ENCODE assay signal across 20 cellular contexts in the genomic region with DNA sequence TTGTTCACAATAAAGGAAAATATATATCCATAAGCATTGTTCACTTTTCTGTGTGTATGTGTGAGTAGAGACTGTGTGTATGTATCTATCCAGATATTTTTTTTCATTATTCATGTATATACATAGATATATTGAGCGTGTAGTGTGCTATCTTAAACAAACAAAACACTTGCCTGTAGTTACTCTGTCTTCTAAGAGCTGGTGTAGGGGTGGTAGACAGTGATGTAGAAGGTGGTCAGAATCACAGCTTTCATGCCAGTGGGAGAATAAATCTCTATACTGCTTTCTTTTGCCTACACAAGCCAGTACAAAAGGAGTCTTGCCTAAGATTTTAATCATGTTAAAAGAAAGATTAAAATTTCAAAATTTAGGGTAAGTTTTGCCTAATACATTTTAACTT.
DNase-seq lines count a peak whose midpoint lies in the region; ATAC-seq, FAIRE-seq and TF ChIP-seq lines count a peak whose summit lies in the region.
"Had no signal": no experiment of that assay in that cellular context is flagged by ENCODE, and none has a peak within 500 bp of the region (broad histone marks: within the 10 kb centered on the region; RNA-seq: fewer than 3 reads in every experiment).

No MANE protein-coding gene starts in this region.

- H2BK5ac ChIP-seq in mesendoderm (ENCODE audit: low read length) = no peak overlapping the region

- no peaks in the 10 kb centered on the region for H3K79me1 ChIP-seq in mesendoderm (ENCODE audit: low read length)

- H2BK120ac ChIP-seq in mesendoderm (ENCODE audit: low read depth, low read length) = no peak overlapping the region

- no peak for TF ChIP-seq POLR2A in transverse colon (IDR thresholded peaks at IDR 0.05)

- H3K4me3 Mint-ChIP-seq in CD8-positive, alpha-beta memory T cell = peak overlapping the region in 1 of 7 donors; percentile 15
- H3K4me3 Mint-ChIP-seq in dendritic cell treated with granulocyte-macrophage colony-stimulating factor and Interleukin-4, amounts not matched to agents 40 ng/mL and 50 ng/mL, for 4 days = no peak overlapping the region
- no peak overlapping the region for H3K4me3 Mint-ChIP-seq in natural killer cell treated with Interleukin-12 subunit alpha and Interleukin-12 subunit beta and Interleukin-15 and Interleukin-18, amount 100 ng/mL, for 72 hours
- H3K4me3 Mint-ChIP-seq: CD4-positive, alpha-beta T cell had no signal

- peaks cover 19 to 23% (median 21%) of the 10 kb centered on the region in 3 donors for H3K4me1 Mint-ChIP-seq in CD8-positive, alpha-beta memory T cell
- H3K4me1 Mint-ChIP-seq in dendritic cell treated with granulocyte-macrophage colony-stimulating factor and Interleukin-4, amounts not matched to agents 40 ng/mL and 50 ng/mL, for 4 days (ENCODE audit: low read depth) = peaks cover 40% of the 10 kb centered on the region
- peaks cover 19 to 32% of the 10 kb centered on the region in 2 donors for H3K4me1 Mint-ChIP-seq in natural killer cell treated with Interleukin-12 subunit alpha and Interleukin-12 subunit beta and Interleukin-15 and Interleukin-18, amount 100 ng/mL, for 72 hours (ENCODE audit: low read depth in 2 of 2)

- POLR2A ChIA-PET in CD8-positive, alpha-beta memory T cell (lab: Charles Lee) = interaction anchor here (0.7 kb wide), 1 partner anchor 20 kb away, joined by 3 read pairs; no protein-coding TSS in a partner anchor

- peaks cover 0 to 2% of the 10 kb centered on the region in 2 donors for H3K27me3 Mint-ChIP-seq in CD8-positive, alpha-beta memory T cell
- no peaks in the 10 kb centered on the region for H3K27me3 Mint-ChIP-seq in dendritic cell treated with granulocyte-macrophage colony-stimulating factor and Interleukin-4, amounts not matched to agents 40 ng/mL and 50 ng/mL, for 4 days
- H3K27me3 Mint-ChIP-seq in natural killer cell treated with Interleukin-12 subunit alpha and Interleukin-12 subunit beta and Interleukin-15 and Interleukin-18, amount 100 ng/mL, for 72 hours = peaks cover 0 to 5% of the 10 kb centered on the region in 2 donors
- H3K27me3 Mint-ChIP-seq: CD4-positive, alpha-beta T cell had no signal

- TF ChIP-seq EP300 in transverse colon (IDR thresholded peaks at IDR 0.05; ENCODE audit: low read depth) = no peak

- H3K56ac ChIP-seq in mesendoderm (ENCODE audit: low read length) = no peak overlapping the region

- H3K4ac ChIP-seq in mesendoderm (ENCODE audit: low read depth, low read length) = no peak overlapping the region

- no peak overlapping the region for H2BK15ac ChIP-seq in mesendoderm (replicated peaks; ENCODE audit: low read depth)

- H2AK5ac ChIP-seq in mesendoderm (ENCODE audit: low read length) = no peak overlapping the region

- ATAC-seq in natural killer cell treated with Interleukin-12 subunit alpha and Interleukin-12 subunit beta and Interleukin-15 and Interleukin-18, amount 100 ng/mL, for 72 hours = peak in 1 of 2 donors; percentile 20
- ATAC-seq: A549 had no signal

- TF ChIP-seq CTCF in 22Rv1 (IDR thresholded peaks at IDR 0.05) (no peak), transverse colon (IDR thresholded peaks at IDR 0.05) (no peak)

- no peaks in the 10 kb centered on the region for H3K27me3 ChIP-seq in CD8-positive, alpha-beta memory T cell (ENCODE audit: insufficient read depth, low read length, poor library complexity, severe bottlenecking)
- H3K27me3 ChIP-seq in transverse colon (no peaks in the 10 kb centered on the region), mesendoderm (ENCODE audit: insufficient read depth, low read length, poor library complexity) (no peaks in the 10 kb centered on the region)
- H3K27me3 ChIP-seq: BE2C, SJCRH30 had no signal

- CTCF ChIA-PET in CD8-positive, alpha-beta memory T cell (lab: Charles Lee) = interaction anchor here (1.1 kb wide), 1 partner anchor 9 kb away, joined by 3 read pairs; no protein-coding TSS in a partner anchor

- H4K8ac ChIP-seq in mesendoderm (ENCODE audit: low read depth, low read length) = no peak overlapping the region

- H3K4me2 ChIP-seq in mesendoderm (ENCODE audit: low read length) = no peak overlapping the region
- H3K4me2 ChIP-seq: A549 had no signal

- peak overlapping the region; percentile 62 for H3K27ac ChIP-seq in 22Rv1
- H3K27ac ChIP-seq in CD8-positive, alpha-beta memory T cell (ENCODE audit: low read depth, low read length) = no peak overlapping the region
- no peak overlapping the region for H3K27ac ChIP-seq in transverse colon
- H3K27ac ChIP-seq in mesendoderm (ENCODE audit: low read depth, low read length) = no peak overlapping the region
- H3K27ac ChIP-seq: A549, SJCRH30 had no signal

- no peak overlapping the region for H3K23ac ChIP-seq in mesendoderm (ENCODE audit: low read length)

- no peaks in the 10 kb centered on the region for H3K9me3 ChIP-seq in CD8-positive, alpha-beta memory T cell (ENCODE audit: low read length)
- H3K9me3 ChIP-seq in transverse colon = no peaks in the 10 kb centered on the region
- H3K9me3 ChIP-seq: A549, BE2C, SJCRH30 had no signal

- WGBS in transverse colon (ENCODE audit: low coverage in 1 of 2), 2 donors = 58 to 83% methylated on average over 1 of the region's 1 CpG
- WGBS in mesendoderm (ENCODE audit: extremely low coverage, insufficient coverage, low lambda C conversion rate) = no CpG with 5 or more reads among the region's 1 CpG

- intact Hi-C loops in dendritic cell treated with granulocyte-macrophage colony-stimulating factor and Interleukin-4, amounts not matched to agents 40 ng/mL and 50 ng/mL, for 4 days (cut with micrococcal nuclease) = loop anchor here (5.0 kb wide), 2 partner anchors 130 to 185 kb away; a partner anchor contains a TSS
- intact Hi-C loops in transverse colon (cut with DNase I; ENCODE audit: low total_unique reads) = no loop called here

- no peaks in the 10 kb centered on the region for H3K4me1 ChIP-seq in CD8-positive, alpha-beta memory T cell (ENCODE audit: insufficient read depth, low read length)
- H3K4me1 ChIP-seq in transverse colon (peaks cover 0 to 15% (median 0%) of the 10 kb centered on the region in 4 donors), mesendoderm (ENCODE audit: control insufficient read depth, low read depth, low read length) (no peaks in the 10 kb centered on the region)
- H3K4me1 ChIP-seq: A549, SJCRH30 had no signal

- no peaks in the 10 kb centered on the region for H3K9me3 Mint-ChIP-seq in CD8-positive, alpha-beta memory T cell
- H3K9me3 Mint-ChIP-seq in dendritic cell treated with granulocyte-macrophage colony-stimulating factor and Interleukin-4, amounts not matched to agents 40 ng/mL and 50 ng/mL, for 4 days = no peaks in the 10 kb centered on the region
- no peaks in the 10 kb centered on the region for H3K9me3 Mint-ChIP-seq in natural killer cell treated with Interleukin-12 subunit alpha and Interleukin-12 subunit beta and Interleukin-15 and Interleukin-18, amount 100 ng/mL, for 72 hours
- H3K9me3 Mint-ChIP-seq: CD4-positive, alpha-beta T cell had no signal

- no peaks in the 10 kb centered on the region for H3K36me3 Mint-ChIP-seq in CD8-positive, alpha-beta memory T cell
- no peaks in the 10 kb centered on the region for H3K36me3 Mint-ChIP-seq in dendritic cell treated with granulocyte-macrophage colony-stimulating factor and Interleukin-4, amounts not matched to agents 40 ng/mL and 50 ng/mL, for 4 days (ENCODE audit: low read depth)
- no peaks in the 10 kb centered on the region for H3K36me3 Mint-ChIP-seq in natural killer cell treated with Interleukin-12 subunit alpha and Interleukin-12 subunit beta and Interleukin-15 and Interleukin-18, amount 100 ng/mL, for 72 hours

- H3K18ac ChIP-seq in mesendoderm (ENCODE audit: low read length) = no peak overlapping the region

- H3K4me3 ChIP-seq in CD8-positive, alpha-beta memory T cell (ENCODE audit: low read length) = no peak overlapping the region
- H3K4me3 ChIP-seq in transverse colon (no peak overlapping the region), mesendoderm (ENCODE audit: low read length) (no peak overlapping the region)
- H3K4me3 ChIP-seq: A549, SJCRH30 had no signal

- no peak overlapping the region for H4K5ac ChIP-seq in mesendoderm (ENCODE audit: low read length)

- H3K36me3 ChIP-seq in CD8-positive, alpha-beta memory T cell (ENCODE audit: insufficient read depth, low read length) = no peaks in the 10 kb centered on the region
- no peaks in the 10 kb centered on the region for H3K36me3 ChIP-seq in transverse colon
- no peaks in the 10 kb centered on the region for H3K36me3 ChIP-seq in mesendoderm (ENCODE audit: control insufficient read depth, insufficient read depth, low read length)
- H3K36me3 ChIP-seq: BE2C, SJCRH30 had no signal

- in situ Hi-C loops in transverse colon (cut with MboI; ENCODE audit: low pct_ligation_motif_present in 1 of 4, low pct_unique_long_range_greater_than_20kb in 1 of 4, low sequenced_read_pairs in 3 of 4) = no loop called here

- peak overlapping the region in 5 of 8 donors; percentile 13 to 77 (median 61) for H3K27ac Mint-ChIP-seq in CD8-positive, alpha-beta memory T cell
- peak overlapping the region; percentile 30 for H3K27ac Mint-ChIP-seq in dendritic cell treated with granulocyte-macrophage colony-stimulating factor and Interleukin-4, amounts not matched to agents 40 ng/mL and 50 ng/mL, for 4 days
- peak overlapping the region; percentile 74 to 90 for H3K27ac Mint-ChIP-seq in natural killer cell treated with Interleukin-12 subunit alpha and Interleukin-12 subunit beta and Interleukin-15 and Interleukin-18, amount 100 ng/mL, for 72 hours
- H3K27ac Mint-ChIP-seq: CD4-positive, alpha-beta T cell had no signal

- DNase-seq in CD8-positive, alpha-beta memory T cell = no peak
- no peak for DNase-seq in natural killer cell treated with Interleukin-12 subunit alpha and Interleukin-12 subunit beta and Interleukin-15 and Interleukin-18, amount 100 ng/mL, for 72 hours (ENCODE audit: low spot score)
- no peak for DNase-seq in urothelium cell line (ENCODE audit: low spot score)
- no peak for DNase-seq in NCI-H1417 treated with DMSO at 0.1 percent for 48 hours (lab: John Stamatoyannopoulos, UW)
- no peak for DNase-seq in transverse colon
- DNase-seq in mesendoderm = no peak
- DNase-seq: BE2C; CD4-positive, alpha-beta T cell; DMS153; NCI-H1417; NCI-H187 treated with DMSO at 0.1 percent for 48 hours; NCI-H2107; NCI-H446 treated with DMSO at 0.1 percent for 48 hours; NCI-H526 treated with DMSO at 0.1 percent for 48 hours; SJCRH30 had no signal

- no peak overlapping the region for H3K9ac ChIP-seq in mesendoderm (ENCODE audit: low read length)

- no peak for FAIRE-seq in urothelium cell line (lab: Jason Lieb, UNC)
- FAIRE-seq: A549, GM19239, RCC 7860 had no signal

- H3K79me2 ChIP-seq in mesendoderm (ENCODE audit: control insufficient read depth, insufficient read depth, low read length) = no peaks in the 10 kb centered on the region

Comparison
In these comparisons a context has a peak if more than half of its experiments do, and no peak if none do; other contexts are left out.
1. H3K27ac Mint-ChIP-seq: peak in every context shown above with its lines; median percentile 82 in natural killer cell treated with Interleukin-12 subunit alpha and Interleukin-12 subunit beta and Interleukin-15 and Interleukin-18, amount 100 ng/mL, for 72 hours; 61 in CD8-positive, alpha-beta memory T cell; 30 in dendritic cell treated with granulocyte-macrophage colony-stimulating factor and Interleukin-4, amounts not matched to agents 40 ng/mL and 50 ng/mL, for 4 days.